In the genomic region with DNA sequence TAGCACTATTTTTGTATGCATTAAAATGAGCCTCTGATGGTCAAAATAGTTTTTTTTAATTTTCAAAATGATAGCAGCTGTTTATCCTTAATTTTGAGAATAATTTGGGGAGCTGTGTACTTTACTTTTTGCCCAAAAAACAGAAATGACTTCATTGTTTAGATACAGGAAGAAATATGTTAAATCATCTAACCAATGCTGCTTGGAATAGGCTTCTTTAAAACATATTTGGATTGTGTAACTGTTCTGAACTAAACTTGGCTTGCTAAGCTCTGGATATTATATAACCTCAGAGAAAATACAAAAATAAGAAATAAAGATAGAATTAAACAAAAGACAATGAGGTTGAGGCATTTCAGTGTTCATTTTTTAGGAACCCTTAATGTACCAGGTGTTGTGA, we compare ENCODE assay signal across 20 cellular contexts.
"Had no signal": no experiment of that assay in that cellular context is flagged by ENCODE, and none has a peak within 500 bp of the region (broad histone marks: within the 10 kb centered on the region; RNA-seq: fewer than 3 reads in every experiment).

No MANE protein-coding gene starts in this region.

- DNase-seq: effector CD8-positive, alpha-beta T cell; endodermal cell; foreskin fibroblast; gastrocnemius medialis; kidney; naive thymus-derived CD4-positive, alpha-beta T cell; sigmoid colon; stimulated activated CD4-positive, alpha-beta T cell treated with anti-CD3 and anti-CD28 coated beads, Interleukin-2, amount 100 ng/mL, for 24 hours; stimulated activated CD4-positive, alpha-beta T cell treated with anti-CD3 and anti-CD28 coated beads, Interleukin-4, amount 100 ng/mL, for 24 hours; stimulated activated naive CD4-positive, alpha-beta T cell treated with Interleukin-2 at 50 U/mL for 16 hours; substantia nigra; transverse colon; upper lobe of right lung; uterus had no signal

- H3K79me2 ChIP-seq: parathyroid adenoma had no signal

- H3K4me2 ChIP-seq: neural progenitor cell had no signal

- H3K36me3 ChIP-seq: gastrocnemius medialis, neural progenitor cell, prostate gland, right atrium auricular region, sigmoid colon, transverse colon, upper lobe of right lung, uterus had no signal

- H3K4me3 ChIP-seq: gastrocnemius medialis, lung, neural progenitor cell, prostate gland, right atrium auricular region, sigmoid colon, transverse colon, upper lobe of right lung, uterus had no signal

- H2AFZ ChIP-seq: neural progenitor cell, parathyroid adenoma had no signal

- H3K9ac ChIP-seq: neural progenitor cell, parathyroid adenoma had no signal

- H3K27ac ChIP-seq: epithelial cell of prostate, gastrocnemius medialis, neural progenitor cell, parathyroid adenoma, prostate gland, right atrium auricular region, sigmoid colon, transverse colon, upper lobe of right lung, uterus had no signal

- H3K27me3 ChIP-seq: gastrocnemius medialis, neural progenitor cell, right atrium auricular region, sigmoid colon, transverse colon, upper lobe of right lung, uterus had no signal

- H3K9me3 ChIP-seq: gastrocnemius medialis, prostate gland, right atrium auricular region, sigmoid colon, transverse colon, upper lobe of right lung, uterus had no signal

- H3K4me1 ChIP-seq: gastrocnemius medialis, neural progenitor cell, parathyroid adenoma, prostate gland, right atrium auricular region, transverse colon, uterus had no signal
